8 cellular contexts compared by ENCODE assay signal in genomic region chr1:94792876-94793605, GRCh38. TPM values are rescaled to one million over a fixed set of nuclear protein-coding genes. Genes with fewer than 3 reads are reported as not detected.
DNase-seq lines count a peak whose midpoint lies in the region; ATAC-seq and TF ChIP-seq lines count a peak whose summit lies in the region.

No MANE protein-coding gene starts in this region.

- no peaks in the 10 kb centered on the region for H3K9me3 ChIP-seq in GM23248 (ENCODE audit: low read depth)
- H3K9me3 ChIP-seq in Peyer's patch = no peaks in the 10 kb centered on the region
- H3K9me3 ChIP-seq in hepatocyte (ENCODE audit: low read depth) = no peaks in the 10 kb centered on the region
- H3K9me3 ChIP-seq in upper lobe of right lung = no peaks in the 10 kb centered on the region

- H3K79me2 ChIP-seq in GM23248 (ENCODE audit: insufficient read depth) (no peaks in the 10 kb centered on the region), hepatocyte (peaks cover 36% of the 10 kb centered on the region)

- H2AFZ ChIP-seq in GM23248 (peak overlapping the region; percentile 33), hepatocyte (no peak overlapping the region)

- peaks cover 0 to 2% of the 10 kb centered on the region in 2 donors for H3K4me1 Mint-ChIP-seq in natural killer cell treated with Interleukin-12 subunit alpha and Interleukin-12 subunit beta and Interleukin-15 and Interleukin-18, amount 100 ng/mL, for 72 hours (ENCODE audit: low read depth in 2 of 2)

- H3K36me3 ChIP-seq in GM23248 (ENCODE audit: low read depth) = no peaks in the 10 kb centered on the region
- no peaks in the 10 kb centered on the region for H3K36me3 ChIP-seq in Peyer's patch
- H3K36me3 ChIP-seq in hepatocyte (replicated peaks; ENCODE audit: insufficient read depth, low read depth) = no peaks in the 10 kb centered on the region
- H3K36me3 ChIP-seq in upper lobe of right lung = no peaks in the 10 kb centered on the region

- in situ Hi-C loops in GM23248 (cut with MboI) = no loop called here

- no peaks in the 10 kb centered on the region for H3K27me3 ChIP-seq in GM23248 (replicated peaks; ENCODE audit: insufficient read depth)
- H3K27me3 ChIP-seq in Peyer's patch = no peaks in the 10 kb centered on the region
- H3K27me3 ChIP-seq in hepatocyte = no peaks in the 10 kb centered on the region
- H3K27me3 ChIP-seq in upper lobe of right lung = no peaks in the 10 kb centered on the region

- H3K27ac Mint-ChIP-seq in natural killer cell treated with Interleukin-12 subunit alpha and Interleukin-12 subunit beta and Interleukin-15 and Interleukin-18, amount 100 ng/mL, for 72 hours = no peak overlapping the region

- TF ChIP-seq POLR2A in Peyer's patch (IDR thresholded peaks at IDR 0.05) = no peak

- peak overlapping the region; percentile 93 for H3K27ac ChIP-seq in GM23248
- peak overlapping the region; percentile 24 to 63 (median 58) for H3K27ac ChIP-seq in Peyer's patch
- H3K27ac ChIP-seq in hepatocyte = peak overlapping the region; percentile 67
- peak overlapping the region; percentile 20 for H3K27ac ChIP-seq in upper lobe of right lung

- peak overlapping the region; percentile 70 for H3K9ac ChIP-seq in GM23248

- intact Hi-C loops in upper lobe of right lung (cut with DNase I) = no loop called here

- H3K9me2 ChIP-seq in GM23248 (ENCODE audit: insufficient read depth) (0 out of 2 replicates have a peak, but pooled peaks cover 3% of the 10 kb centered on the region), hepatocyte (replicated peaks; ENCODE audit: insufficient read depth) (no peaks in the 10 kb centered on the region)

- peaks cover 6 to 9% of the 10 kb centered on the region in 2 donors for H3K27me3 Mint-ChIP-seq in natural killer cell treated with Interleukin-12 subunit alpha and Interleukin-12 subunit beta and Interleukin-15 and Interleukin-18, amount 100 ng/mL, for 72 hours

- peak overlapping the region; percentile 68 for H3K4me2 ChIP-seq in GM23248 (ENCODE audit: unreplicated experiment)
- H3K4me2 ChIP-seq in hepatocyte = peak overlapping the region; percentile 26

- no peak overlapping the region for H3K4me3 Mint-ChIP-seq in natural killer cell treated with Interleukin-12 subunit alpha and Interleukin-12 subunit beta and Interleukin-15 and Interleukin-18, amount 100 ng/mL, for 72 hours

- H3K4me1 ChIP-seq in GM23248 (ENCODE audit: insufficient read depth) = peaks cover 35% of the 10 kb centered on the region
- peaks cover 0 to 11% (median 2%) of the 10 kb centered on the region in 4 donors for H3K4me1 ChIP-seq in Peyer's patch
- no peaks in the 10 kb centered on the region for H3K4me1 ChIP-seq in hepatocyte (ENCODE audit: insufficient read depth)
- H3K4me1 ChIP-seq in upper lobe of right lung = peaks cover 26% of the 10 kb centered on the region

- ATAC-seq in upper lobe of right lung = no peak
- ATAC-seq in natural killer cell treated with Interleukin-12 subunit alpha and Interleukin-12 subunit beta and Interleukin-15 and Interleukin-18, amount 100 ng/mL, for 72 hours = no peak

- no peaks in the 10 kb centered on the region for H3K36me3 Mint-ChIP-seq in natural killer cell treated with Interleukin-12 subunit alpha and Interleukin-12 subunit beta and Interleukin-15 and Interleukin-18, amount 100 ng/mL, for 72 hours

- peak overlapping the region; percentile 3; the same call in 1 of the 2 replicates for H3K4me3 ChIP-seq in AG10803 (ENCODE audit: low read length)
- H3K4me3 ChIP-seq in GM23248 = peak overlapping the region; percentile 56
- no peak overlapping the region for H3K4me3 ChIP-seq in Peyer's patch
- H3K4me3 ChIP-seq in hepatocyte = no peak overlapping the region
- H3K4me3 ChIP-seq in upper lobe of right lung = no peak overlapping the region

- DNase-seq in AG10803 (ENCODE audit: low read depth) = peak; percentile 87
- peak; percentile 88 for DNase-seq in GM23248
- no peak for DNase-seq in Peyer's patch
- DNase-seq in hepatocyte (ENCODE audit: low spot score) = no peak
- no peak for DNase-seq in upper lobe of right lung
- DNase-seq in NCI-H2196 (lab: John Stamatoyannopoulos, UW; ENCODE audit: unreplicated experiment) = no peak
- no peak for DNase-seq in activated CD4-positive, alpha-beta T cell treated with anti-CD3 and anti-CD28 coated beads for 48 hours
- no peak for DNase-seq in natural killer cell treated with Interleukin-12 subunit alpha and Interleukin-12 subunit beta and Interleukin-15 and Interleukin-18, amount 100 ng/mL, for 72 hours (ENCODE audit: low spot score)

- TF ChIP-seq CTCF in AG10803 (conservative IDR thresholded peaks at IDR 0.05; ENCODE audit: low read length) (no peak), Peyer's patch (IDR thresholded peaks at IDR 0.05) (no peak), hepatocyte (IDR thresholded peaks at IDR 0.05; ENCODE audit: poor library complexity) (no peak), upper lobe of right lung (IDR thresholded peaks at IDR 0.05) (no peak)

- H3K9me3 Mint-ChIP-seq in natural killer cell treated with Interleukin-12 subunit alpha and Interleukin-12 subunit beta and Interleukin-15 and Interleukin-18, amount 100 ng/mL, for 72 hours = no peaks in the 10 kb centered on the region

- H4K20me1 ChIP-seq in GM23248 (ENCODE audit: insufficient read depth) (no peaks in the 10 kb centered on the region), hepatocyte (ENCODE audit: insufficient read depth, poor library complexity, severe bottlenecking) (no peaks in the 10 kb centered on the region)

- 4 to 5% methylated on average over 5 of the region's 5 CpGs for WGBS in GM23248 (ENCODE audit: low coverage in 1 of 2, low lambda C conversion rate in 2 of 2, missing lambda C conversion rate in 2 of 2), 2 experiments
- WGBS in hepatocyte (ENCODE audit: low lambda C conversion rate, missing lambda C conversion rate) = 47% methylated on average over 5 of the region's 5 CpGs

- peaks cover 37% of the 10 kb centered on the region for H3F3A ChIP-seq in GM23248 (ENCODE audit: insufficient read depth)

RNA-seq across cellular contexts. Expression of gene SLC44A3, which starts 27.1 kb away (rescaled TPM):
- 1.6 and 3.3 TPM in 2 replicates for total RNA-seq in GM23248 (2014; rRNA removed; shearing (Covaris generic))
- polyA plus RNA-seq in GM23248 (2016; fragmentation: Nextera tagmentation; extraction: Ambion mirVana) = 2.0 and 2.1 TPM in 2 replicates
- 10 to 100 TPM; 26.4 to 49.0 (median 40.0) TPM for total RNA-seq in Peyer's patch
- total RNA-seq in hepatocyte = 55.3 and 70.2 TPM in 2 replicates
- 49.4 and 51.5 TPM in 2 replicates for polyA plus RNA-seq in hepatocyte
- total RNA-seq in upper lobe of right lung = 31.6 TPM
- not detected for total RNA-seq in natural killer cell treated with Interleukin-12 subunit alpha and Interleukin-12 subunit beta and Interleukin-15 and Interleukin-18, amount 100 ng/mL, for 72 hours

Comparison
In these comparisons a context has a peak if more than half of its experiments do, and no peak if none do; other contexts are left out.
1. DNase-seq: peak in AG10803 (single experiment) and GM23248 (single experiment); none in Peyer's patch (0 of 3), hepatocyte (single experiment), upper lobe of right lung (single experiment), NCI-H2196 (single experiment), activated CD4-positive, alpha-beta T cell treated with anti-CD3 and anti-CD28 coated beads for 48 hours (single experiment) and natural killer cell treated with Interleukin-12 subunit alpha and Interleukin-12 subunit beta and Interleukin-15 and Interleukin-18, amount 100 ng/mL, for 72 hours (single experiment).
2. H3K4me3 ChIP-seq: peak in AG10803 (single experiment) and GM23248 (single experiment); none in Peyer's patch (0 of 4), hepatocyte (single experiment) and upper lobe of right lung (single experiment).
3. H3K27ac ChIP-seq: peak in every context shown above with its lines; median percentile 93 in GM23248; 67 in hepatocyte; 58 in Peyer's patch; 20 in upper lobe of right lung.